ENCODE assay signal across 25 cellular contexts in the genomic region with DNA sequence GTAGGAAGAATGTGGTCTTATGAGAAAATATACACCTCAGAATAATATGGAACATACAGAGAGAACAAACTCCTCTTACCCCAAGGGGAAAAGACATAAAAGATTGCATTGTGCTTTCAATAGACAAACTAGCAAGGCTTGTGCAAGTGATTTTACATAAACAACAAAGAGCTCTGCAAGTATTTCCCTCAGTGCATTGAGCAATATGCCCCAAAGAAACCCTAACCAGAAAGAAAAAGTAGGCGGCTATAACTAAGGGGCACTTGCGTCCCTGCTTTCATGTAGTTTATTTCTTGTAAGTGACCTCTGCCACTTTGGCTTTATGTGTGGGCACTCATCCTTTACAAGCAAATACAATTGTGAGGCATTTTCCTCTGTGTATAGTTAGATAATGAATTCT.
A peak's percentile ranks its signal among the peaks of the same experiment; 100 is the strongest.
DNase-seq lines count a peak whose midpoint lies in the region; ATAC-seq, FAIRE-seq and TF ChIP-seq lines count a peak whose summit lies in the region.
"Had no signal": no experiment of that assay in that cellular context is flagged by ENCODE, and none has a peak within 500 bp of the region (broad histone marks: within the 10 kb centered on the region; RNA-seq: fewer than 3 reads in every experiment).

No MANE protein-coding gene starts in this region.

- ATAC-seq in GM21576 (IDR thresholded peaks at IDR 0.05; ENCODE audit: unreplicated experiment) = no peak
- ATAC-seq: Right ventricle myocardium inferior had no signal

- peaks cover 41% of the 10 kb centered on the region for H3K36me3 Mint-ChIP-seq in neural crest cell (ENCODE audit: low read depth)
- H3K36me3 Mint-ChIP-seq: CD14-positive monocyte had no signal

- H3K4me1 Mint-ChIP-seq in neural crest cell = peaks cover 38% of the 10 kb centered on the region
- H3K4me1 Mint-ChIP-seq: CD14-positive monocyte; CD8-positive, alpha-beta memory T cell; IgD-negative memory B cell had no signal

- no peak for TF ChIP-seq POLR2A in GM12892 (IDR thresholded peaks at IDR 0.05; ENCODE audit: low read depth, low read length)

- no peak for TF ChIP-seq CTCF in neural crest cell (conservative IDR thresholded peaks at IDR 0.05)

- peaks cover 22% of the 10 kb centered on the region for H3K9me3 Mint-ChIP-seq in neural crest cell

- H3K27me3 Mint-ChIP-seq in neural crest cell (ENCODE audit: low read depth) = no peaks in the 10 kb centered on the region
- H3K27me3 Mint-ChIP-seq: CD8-positive, alpha-beta memory T cell had no signal

- peak overlapping the region; percentile 89 for H3K27ac Mint-ChIP-seq in neural crest cell (ENCODE audit: unreplicated experiment)
- H3K27ac Mint-ChIP-seq: CD14-positive monocyte; CD8-positive, alpha-beta memory T cell; HFFc6; IgD-negative memory B cell had no signal

- peak overlapping the region; percentile 38 for H3K4me3 Mint-ChIP-seq in neural crest cell
- H3K4me3 Mint-ChIP-seq: CD14-positive monocyte; CD8-positive, alpha-beta memory T cell; HFFc6 had no signal

- DNase-seq in DMS79 (lab: John Stamatoyannopoulos, UW) (peak; percentile 15), NCI-H69 (lab: John Stamatoyannopoulos, UW) (peak; percentile 9), epidermal melanocyte (ENCODE audit: insufficient read length, low spot score) (peak; percentile 21), neural crest cell (ENCODE audit: low read depth, low spot score) (peak; percentile 11), GM12892 (ENCODE audit: insufficient read length) (no peak)
- DNase-seq in effector CD4-positive, alpha-beta T cell = no peak
- DNase-seq in activated CD4-positive, alpha-beta T cell treated with anti-CD3 and anti-CD28 coated beads, Interleukin-2, amount 50 U/mL, for 4 hours = no peak
- DNase-seq: 8988T; ACHN; BE2C; Calu3; CD8-positive, alpha-beta memory T cell; GM23248; HFFc6; NCI-H1048; NCI-H1694; NCI-H2029 treated with DMSO at 0.1 percent for 48 hours; NCI-H2171; NCI-H524 treated with DMSO at 0.1 percent for 48 hours; PC-9; SJCRH30 had no signal

- no peak for FAIRE-seq in GM12892 (lab: Jason Lieb, UNC)

Comparison
In these comparisons a context has a peak if more than half of its experiments do, and no peak if none do; other contexts are left out.
1. DNase-seq: peak in DMS79 (single experiment), NCI-H69 (single experiment), epidermal melanocyte (single experiment) and neural crest cell (single experiment); none in effector CD4-positive, alpha-beta T cell (single experiment), activated CD4-positive, alpha-beta T cell treated with anti-CD3 and anti-CD28 coated beads, Interleukin-2, amount 50 U/mL, for 4 hours (0 of 2) and GM12892 (single experiment).